ENCODE assay signal across 8 cellular contexts in genomic region chr16:67169642-67170167, GRCh38. TPM values are rescaled to one million over a fixed set of nuclear protein-coding genes. Genes with fewer than 3 reads are reported as not detected.
A peak's percentile ranks its signal among the peaks of the same experiment; 100 is the strongest.
DNase-seq lines count a peak whose midpoint lies in the region; ATAC-seq and TF ChIP-seq lines count a peak whose summit lies in the region.

No MANE protein-coding gene starts in this region.

- 23% methylated on average over 20 of the region's 24 CpGs for WGBS in SK-N-SH (ENCODE audit: low lambda C conversion rate)

- in situ Hi-C loops in ACHN (cut with HindIII; ENCODE audit: low pct_ligation_motif_present, low pct_unique_long_range_greater_than_20kb, low sequenced_read_pairs) = no loop called here

- H3K4me1 ChIP-seq in SK-N-SH (ENCODE audit: control insufficient read depth in 1 of 2, insufficient read depth in 2 of 2, low read depth in 1 of 2, low read length in 1 of 2) = peaks cover 33 to 36% of the 10 kb centered on the region in 2 experiments; a peak in 3 of 4 replicates
- H3K4me1 ChIP-seq in muscle layer of colon (ENCODE audit: insufficient read depth, low read length) = peaks cover 46% of the 10 kb centered on the region

- H3K79me2 ChIP-seq in SK-N-SH (ENCODE audit: insufficient read depth) = peaks cover 7% of the 10 kb centered on the region; the same call in 1 of the 2 replicates

- POLR2A ChIA-PET in SK-N-SH (lab: Yijun Ruan, JAX) = interaction anchor here (1.0 to 2.6 kb wide), 7 partner anchors 8 to 57 kb away, joined by 3 to 15 read pairs (median 4); partner anchors contain the start of genes ELMO3, FBXL8, TMEM208 and TRADD

- no peaks in the 10 kb centered on the region for H4K20me1 ChIP-seq in SK-N-SH (ENCODE audit: insufficient read depth)

- TF ChIP-seq CTCF in SK-N-SH (IDR thresholded peaks at IDR 0.05) = peak; percentile 70

- DNase-seq in ACHN (peak; percentile 68), SK-N-SH (peak; percentile 73), NCI-H1092 treated with DMSO at 0.1 percent for 48 hours (lab: John Stamatoyannopoulos, UW) (no peak)
- DNase-seq in effector memory CD8-positive, alpha-beta T cell = peak in 1 of 3 experiments; percentile 29
- no peak for DNase-seq in central memory CD4-positive, alpha-beta T cell

- H3K27me3 ChIP-seq in SK-N-SH (ENCODE audit: insufficient read depth) (no peaks in the 10 kb centered on the region), muscle layer of colon (ENCODE audit: control insufficient read depth in 1 of 2, insufficient read depth in 2 of 2, low read length in 2 of 2) (peaks cover 0 to 12% of the 10 kb centered on the region in 2 donors)

- no peak overlapping the region for H3K27ac Mint-ChIP-seq in effector memory CD8-positive, alpha-beta T cell

- H3K4me3 ChIP-seq in SK-N-SH (ENCODE audit: low read depth in 2 of 2, low read length in 1 of 2) (peak overlapping the region; percentile 49 to 66), muscle layer of colon (ENCODE audit: low read depth in 1 of 2, low read length in 2 of 2) (peak overlapping the region; percentile 31 to 62)

- peak overlapping the region; percentile 98 for H3K4me2 ChIP-seq in SK-N-SH

- H3K9me3 ChIP-seq in SK-N-SH = no peaks in the 10 kb centered on the region
- H3K9me3 ChIP-seq in muscle layer of colon (ENCODE audit: low read length) = no peaks in the 10 kb centered on the region

- H3K27ac ChIP-seq in SK-N-SH (ENCODE audit: low read depth in 2 of 2, low read length in 1 of 2) (peak overlapping the region; percentile 76 to 94), muscle layer of colon (ENCODE audit: low read depth, low read length) (peak overlapping the region; percentile 84)

- no peaks in the 10 kb centered on the region for H3K9me3 Mint-ChIP-seq in effector memory CD8-positive, alpha-beta T cell

- no peaks in the 10 kb centered on the region for H3K9me2 ChIP-seq in SK-N-SH

- CTCF ChIA-PET in SK-N-SH (lab: Yijun Ruan, JAX) = interaction anchor here (0.8 to 4.1 kb wide), 19 partner anchors 9 to 275 kb away, joined by 3 to 32 read pairs (median 4); partner anchors contain the start of genes EXOC3L1, FBXL8, MATCAP1 and TMEM208

- peaks cover 36 to 69% of the 10 kb centered on the region in 2 donors for H3K27me3 Mint-ChIP-seq in effector memory CD8-positive, alpha-beta T cell

- peaks cover 30% of the 10 kb centered on the region for H3F3A ChIP-seq in SK-N-SH (replicated peaks; ENCODE audit: insufficient read depth)

- H3K36me3 Mint-ChIP-seq in effector memory CD8-positive, alpha-beta T cell (ENCODE audit: insufficient read depth) = peaks cover 5% of the 10 kb centered on the region

- peak overlapping the region; percentile 81; the same call in 1 of the 2 replicates for H2AFZ ChIP-seq in SK-N-SH (ENCODE audit: low read depth)

- peak; percentile 44 for TF ChIP-seq RAD21 in SK-N-SH (IDR thresholded peaks at IDR 0.05; ENCODE audit: low read length)

- H3K36me3 ChIP-seq in SK-N-SH (replicated peaks in 1 of 2; ENCODE audit: control insufficient read depth in 1 of 2, insufficient read depth in 2 of 2, low read length in 1 of 2) = peaks cover 0 to under 1% of the 10 kb centered on the region in 2 experiments
- H3K36me3 ChIP-seq in muscle layer of colon (ENCODE audit: insufficient read depth, low read length) = no peaks in the 10 kb centered on the region

- ATAC-seq in GM21390 (IDR thresholded peaks at IDR 0.05; ENCODE audit: unreplicated experiment) (peak; percentile 14), esophagus mucosa (no peak)
- ATAC-seq in effector memory CD8-positive, alpha-beta T cell (replicated peaks) = no peak

- peak overlapping the region; percentile 64 for H3K9ac ChIP-seq in SK-N-SH
- peak overlapping the region; percentile 41 for H3K9ac ChIP-seq in muscle layer of colon (ENCODE audit: low read length)

- H3K4me3 Mint-ChIP-seq in effector memory CD8-positive, alpha-beta T cell = peak overlapping the region; percentile 72 to 75

- TF ChIP-seq EP300 in SK-N-SH (IDR thresholded peaks at IDR 0.05; ENCODE audit: borderline replicate concordance in 1 of 2, low read depth in 1 of 2, low read length in 1 of 2) = no peak

- H3K4me1 Mint-ChIP-seq in effector memory CD8-positive, alpha-beta T cell (ENCODE audit: low read depth in 2 of 2) = peaks cover 27 to 32% of the 10 kb centered on the region in 2 donors

TF ChIP-seq in SK-N-SH, 30 proteins besides CTCF, POLR2A, EP300 and RAD21:
- TF ChIP-seq TCF12 (IDR thresholded peaks at IDR 0.05) (no peak), MXI1 (IDR thresholded peaks at IDR 0.05; ENCODE audit: low read depth, low read length) (no peak), TAF1 (IDR thresholded peaks at IDR 0.05; ENCODE audit: borderline replicate concordance, low read depth, low read length) (no peak), REST (IDR thresholded peaks at IDR 0.05; ENCODE audit: low read depth, low read length) (no peak), JUND (IDR thresholded peaks at IDR 0.05) (no peak), IRF3 (IDR thresholded peaks at IDR 0.05; ENCODE audit: low read depth, low read length) (no peak), USF2 (IDR thresholded peaks at IDR 0.05; ENCODE audit: borderline replicate concordance, low read depth, low read length) (no peak), YY1 (IDR thresholded peaks at IDR 0.05; ENCODE audit: low read depth) (no peak), CHD2 (IDR thresholded peaks at IDR 0.05; ENCODE audit: low read length, partially characterized antibody) (no peak), SMC3 (IDR thresholded peaks at IDR 0.05; ENCODE audit: low read depth, low read length) (no peak), GATA2 (CRISPR knock-in tag; IDR thresholded peaks at IDR 0.05) (no peak)
TF ChIP-seq in SK-N-SH: peak in this region for 0.

RNA-seq across cellular contexts. Expression of gene NOL3, which starts 0.6 kb away (rescaled TPM):
- 34.1 and 38.7 TPM in 2 replicates for polyA plus RNA-seq in SK-N-SH (2012; rRNA removed)
- 16.9 and 22.0 TPM in 2 replicates for polyA plus RNA-seq in SK-N-SH (2012; cell fraction: cytosol; rRNA removed)
- 131 and 167 TPM in 2 replicates for polyA plus RNA-seq in SK-N-SH (2012; cell fraction: nucleus; rRNA removed)
- total RNA-seq in esophagus mucosa = 23.3 TPM

RNA-seq across cellular contexts. Expression of gene HSF4, which starts 5.2 kb away (rescaled TPM):
- polyA plus RNA-seq in SK-N-SH (2012; rRNA removed) = 33.4 and 44.4 TPM in 2 replicates
- polyA plus RNA-seq in SK-N-SH (2012; cell fraction: cytosol; rRNA removed) = 2.1 and 4.7 TPM in 2 replicates
- polyA plus RNA-seq in SK-N-SH (2012; cell fraction: nucleus; rRNA removed) = 393 and 428 TPM in 2 replicates
- total RNA-seq in esophagus mucosa = 10.9 TPM

RNA-seq across cellular contexts. Expression of gene FBXL8, which starts 9.9 kb away (rescaled TPM):
- polyA plus RNA-seq in SK-N-SH (2012; rRNA removed) = 17.8 and 21.8 TPM in 2 replicates
- 2.9 and 5.0 TPM in 2 replicates for polyA plus RNA-seq in SK-N-SH (2012; cell fraction: cytosol; rRNA removed)
- polyA plus RNA-seq in SK-N-SH (2012; cell fraction: nucleus; rRNA removed) = 198 and 356 TPM in 2 replicates
- 5.5 TPM for total RNA-seq in esophagus mucosa

RNA-seq across cellular contexts. Expression of gene TRADD, which starts 10.0 kb away (rescaled TPM):
- 27.7 and 28.5 TPM in 2 replicates for polyA plus RNA-seq in SK-N-SH (2012; rRNA removed)
- 13.4 and 21.9 TPM in 2 replicates for polyA plus RNA-seq in SK-N-SH (2012; cell fraction: cytosol; rRNA removed)
- polyA plus RNA-seq in SK-N-SH (2012; cell fraction: nucleus; rRNA removed) = 53.4 and 65.8 TPM in 2 replicates
- total RNA-seq in esophagus mucosa = 18.0 TPM

RNA-seq across cellular contexts. Expression of gene MATCAP1, which starts 14.1 kb away (rescaled TPM):
- 68.5 and 83.5 TPM in 2 replicates for polyA plus RNA-seq in SK-N-SH (2012; rRNA removed)
- polyA plus RNA-seq in SK-N-SH (2012; cell fraction: cytosol; rRNA removed) = 9.5 and 20.4 TPM in 2 replicates
- 409 and 450 TPM in 2 replicates for polyA plus RNA-seq in SK-N-SH (2012; cell fraction: nucleus; rRNA removed)
- 7.8 TPM for total RNA-seq in esophagus mucosa

Comparison
In these comparisons a context has a peak if more than half of its experiments do, and no peak if none do; other contexts are left out.
1. DNase-seq: peak in ACHN (single experiment) and SK-N-SH (single experiment); none in central memory CD4-positive, alpha-beta T cell (single experiment) and NCI-H1092 treated with DMSO at 0.1 percent for 48 hours (single experiment).